In genomic region chr11:44955019-44955738, GRCh38 we compare ENCODE assay signal across 9 cellular contexts. TPM values are rescaled to one million over a fixed set of nuclear protein-coding genes. Genes with fewer than 3 reads are reported as not detected.
DNase-seq lines count a peak whose midpoint lies in the region; ATAC-seq and TF ChIP-seq lines count a peak whose summit lies in the region.
"Had no signal": no experiment of that assay in that cellular context is flagged by ENCODE, and none has a peak within 500 bp of the region (broad histone marks: within the 10 kb centered on the region; RNA-seq: fewer than 3 reads in every experiment).

No MANE protein-coding gene starts in this region.

- H3K27me3 ChIP-seq in HUES6 (ENCODE audit: control insufficient read depth, insufficient read depth, low read length) (no peaks in the 10 kb centered on the region), adrenal gland (no peaks in the 10 kb centered on the region), aorta (ENCODE audit: control insufficient read depth in 1 of 2, insufficient read depth in 2 of 2, low read length in 1 of 2) (no peaks in the 10 kb centered on the region), esophagus squamous epithelium (peaks cover 0 to 3% (median 0%) of the 10 kb centered on the region in 4 donors)
- H3K27me3 ChIP-seq in CD8-positive, alpha-beta T cell (ENCODE audit: insufficient read depth, low read length), result no peaks in the 10 kb centered on the region
- H3K27me3 ChIP-seq: ascending aorta had no signal

- TF ChIP-seq POLR2A in adrenal gland (IDR thresholded peaks at IDR 0.05) (no peak), esophagus squamous epithelium (IDR thresholded peaks at IDR 0.05) (no peak)

- no peaks in the 10 kb centered on the region for H3K27me3 Mint-ChIP-seq in CD8-positive, alpha-beta T cell (ENCODE audit: low read depth)
- H3K27me3 Mint-ChIP-seq in mesothelial cell of epicardium (ENCODE audit: low read depth), result peaks cover 48% of the 10 kb centered on the region

- CTCF ChIA-PET in CD8-positive, alpha-beta T cell (lab: Charles Lee), result interaction anchor here (0.6 to 3.2 kb wide), 6 partner anchors 14 to 367 kb away, joined by 3 to 12 read pairs (median 4); no protein-coding TSS in a partner anchor

- H3K9ac ChIP-seq in HUES6 (ENCODE audit: low read length), result peak overlapping the region; percentile 15

- H3K27ac Mint-ChIP-seq in CD8-positive, alpha-beta T cell, result no peak overlapping the region
- H3K27ac Mint-ChIP-seq in mesothelial cell of epicardium, result no peak overlapping the region

- H3K36me3 ChIP-seq in HUES6 (ENCODE audit: control insufficient read depth, insufficient read depth, low read length) (no peaks in the 10 kb centered on the region), adrenal gland (replicated peaks in 1 of 2) (no peaks in the 10 kb centered on the region), aorta (ENCODE audit: control insufficient read depth in 1 of 2, insufficient read depth in 2 of 2, low read length in 1 of 2) (no peaks in the 10 kb centered on the region), esophagus squamous epithelium (no peaks in the 10 kb centered on the region)
- no peaks in the 10 kb centered on the region for H3K36me3 ChIP-seq in CD8-positive, alpha-beta T cell (ENCODE audit: insufficient read depth, low read length)
- H3K36me3 ChIP-seq: ascending aorta had no signal

- POLR2A ChIA-PET in CD8-positive, alpha-beta T cell (lab: Charles Lee), result no interaction called here

- intact Hi-C loops in adrenal gland (cut with DNase I) (no loop called here), aorta (cut with DNase I) (no loop called here), esophagus squamous epithelium (cut with DNase I) (no loop called here)
- intact Hi-C loops in CD8-positive, alpha-beta T cell (cut with DNase I, micrococcal nuclease), result no loop called here

- no peaks in the 10 kb centered on the region for H3K9me3 Mint-ChIP-seq in CD8-positive, alpha-beta T cell
- no peaks in the 10 kb centered on the region for H3K9me3 Mint-ChIP-seq in mesothelial cell of epicardium

- DNase-seq in Ammon's horn (ENCODE audit: low spot score) (peak; percentile 64), adrenal gland (peak in 6 of 7 donors; percentile 72 to 85 (median 77)), kidney tubule cell (ENCODE audit: low spot score) (peak; percentile 78), aorta (peak in 1 of 2 donors; percentile 80), esophagus squamous epithelium (lab: John Stamatoyannopoulos, UW) (no peak), mesothelial cell of epicardium (ENCODE audit: low spot score in 2 of 2, unreplicated experiment in 2 of 2) (no peak)
- DNase-seq in CD8-positive, alpha-beta T cell, result no peak

- no peaks in the 10 kb centered on the region for H3K36me3 Mint-ChIP-seq in CD8-positive, alpha-beta T cell
- no peaks in the 10 kb centered on the region for H3K36me3 Mint-ChIP-seq in mesothelial cell of epicardium

- peaks cover 4% of the 10 kb centered on the region for H3K4me1 Mint-ChIP-seq in CD8-positive, alpha-beta T cell (ENCODE audit: low read depth)
- H3K4me1 Mint-ChIP-seq in mesothelial cell of epicardium, result peaks cover 23% of the 10 kb centered on the region

- 35 to 50% (median 39%) methylated on average over 4 to 5 of the region's 5 CpGs for WGBS in adrenal gland, 4 donors
- WGBS in aorta, 2 donors, result 80 to 84% methylated on average over 5 of the region's 5 CpGs
- WGBS in esophagus squamous epithelium, 2 donors, result 18 to 58% methylated on average over 3 of the region's 5 CpGs

- H3K4me3 ChIP-seq in HUES6 (ENCODE audit: low read depth, low read length) (peak overlapping the region; percentile 17; the same call in 1 of the 2 replicates), adrenal gland (no peak overlapping the region), aorta (ENCODE audit: low read length in 2 of 2) (no peak overlapping the region), esophagus squamous epithelium (no peak overlapping the region)
- H3K4me3 ChIP-seq in CD8-positive, alpha-beta T cell (ENCODE audit: low read depth, low read length), result no peak overlapping the region
- H3K4me3 ChIP-seq: ascending aorta had no signal

- H3K27ac ChIP-seq in HUES6 (ENCODE audit: low read depth, low read length) (no peak overlapping the region), adrenal gland (peak overlapping the region in 2 of 5 donors; percentile 44 to 78), aorta (ENCODE audit: low read depth in 1 of 2, low read length in 2 of 2) (no peak overlapping the region), esophagus squamous epithelium (peak overlapping the region in 2 of 4 donors; percentile 25 to 47)
- no peak overlapping the region for H3K27ac ChIP-seq in CD8-positive, alpha-beta T cell (ENCODE audit: low read depth, low read length)
- H3K27ac ChIP-seq: ascending aorta had no signal

- H3K4me1 ChIP-seq in HUES6 (ENCODE audit: control insufficient read depth, insufficient read depth, low read length) (peaks cover 72% of the 10 kb centered on the region), adrenal gland (replicated peaks in 1 of 2) (peaks cover 4 to 19% of the 10 kb centered on the region in 2 donors), aorta (ENCODE audit: control insufficient read depth in 1 of 2, insufficient read depth in 2 of 2, low read length in 2 of 2) (no peaks in the 10 kb centered on the region), esophagus squamous epithelium (peaks cover 4 to 64% (median 24%) of the 10 kb centered on the region in 3 donors)
- no peaks in the 10 kb centered on the region for H3K4me1 ChIP-seq in CD8-positive, alpha-beta T cell (ENCODE audit: insufficient read depth, low read length)
- H3K4me1 ChIP-seq: ascending aorta had no signal

- H3K4me3 Mint-ChIP-seq in CD8-positive, alpha-beta T cell, result no peak overlapping the region
- H3K4me3 Mint-ChIP-seq in mesothelial cell of epicardium, result no peak overlapping the region

- TF ChIP-seq CTCF in adrenal gland (IDR thresholded peaks at IDR 0.05) (no peak), esophagus squamous epithelium (IDR thresholded peaks at IDR 0.05) (no peak), mesothelial cell of epicardium (IDR thresholded peaks at IDR 0.05; ENCODE audit: unreplicated experiment) (no peak)
- no peak for TF ChIP-seq CTCF in CD8-positive, alpha-beta T cell (IDR thresholded peaks at IDR 0.05)

- H3K9me3 ChIP-seq in HUES6 (ENCODE audit: control insufficient read depth, insufficient read depth, low read depth, low read length), result no peaks in the 10 kb centered on the region
- H3K9me3 ChIP-seq in adrenal gland (replicated peaks in 1 of 3), result no peaks in the 10 kb centered on the region
- H3K9me3 ChIP-seq in aorta (ENCODE audit: control insufficient read depth, low read length), result no peaks in the 10 kb centered on the region
- no peaks in the 10 kb centered on the region for H3K9me3 ChIP-seq in esophagus squamous epithelium
- no peaks in the 10 kb centered on the region for H3K9me3 ChIP-seq in CD8-positive, alpha-beta T cell (ENCODE audit: low read length)
- H3K9me3 ChIP-seq: ascending aorta had no signal

- peak; percentile 30 for ATAC-seq in aorta (ENCODE audit: low FRiP score)
- ATAC-seq in CD8-positive, alpha-beta T cell, result no peak

RNA-seq across cellular contexts. Expression of gene TP53I11, which starts 4.5 kb away (rescaled TPM):
- total RNA-seq in adrenal gland, result 10 to 100 TPM; 28.3 to 55.7 (median 33.9) TPM
- 10 to 100 TPM; 13.3 to 39.7 (median 14.7) TPM for polyA plus RNA-seq in adrenal gland
- total RNA-seq in aorta, result 10 to 100 TPM; 54.5 to 85.6 TPM
- 10 to 100 TPM; 25.9 to 37.3 TPM for polyA plus RNA-seq in aorta
- total RNA-seq in esophagus squamous epithelium, result 10 to 100 TPM; 27.3 to 32.1 (median 29.0) TPM
- total RNA-seq in CD8-positive, alpha-beta T cell, result 1 to 10 TPM; 4.8 to 6.8 TPM
- total RNA-seq in mesothelial cell of epicardium, result 71.0 to 81.0 TPM (median 73.1 TPM) in 3 replicates

Comparison
In these comparisons a context has a peak if more than half of its experiments do, and no peak if none do; other contexts are left out.
1. DNase-seq: peak in Ammon's horn (single experiment), adrenal gland (6 of 7) and kidney tubule cell (single experiment); none in esophagus squamous epithelium (single experiment), CD8-positive, alpha-beta T cell (0 of 7) and mesothelial cell of epicardium (0 of 2).